In genomic region chr16:87608400-87608985, GRCh38 we compare ENCODE assay signal across 1 cellular context.
TF ChIP-seq lines count a peak whose summit lies in the region.

No MANE protein-coding gene starts in this region.

TF ChIP-seq in HepG2, 621 proteins besides CTCF, POLR2A, EP300 and RAD21 (continued from another document and continues in another):
- TF ChIP-seq, protein P1, sequence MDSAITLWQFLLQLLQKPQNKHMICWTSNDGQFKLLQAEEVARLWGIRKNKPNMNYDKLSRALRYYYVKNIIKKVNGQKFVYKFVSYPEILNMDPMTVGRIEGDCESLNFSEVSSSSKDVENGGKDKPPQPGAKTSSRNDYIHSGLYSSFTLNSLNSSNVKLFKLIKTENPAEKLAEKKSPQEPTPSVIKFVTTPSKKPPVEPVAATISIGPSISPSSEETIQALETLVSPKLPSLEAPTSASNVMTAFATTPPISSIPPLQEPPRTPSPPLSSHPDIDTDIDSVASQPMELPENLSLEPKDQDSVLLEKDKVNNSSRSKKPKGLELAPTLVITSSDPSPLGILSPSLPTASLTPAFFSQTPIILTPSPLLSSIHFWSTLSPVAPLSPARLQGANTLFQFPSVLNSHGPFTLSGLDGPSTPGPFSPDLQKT (CRISPR knock-in tag; IDR thresholded peaks at IDR 0.05; ENCODE audit: borderline replicate concordance), result no peak; the same call in 1 of the 2 replicates
- TF ChIP-seq ZNF562 (CRISPR knock-in tag; IDR thresholded peaks at IDR 0.05; ENCODE audit: borderline replicate concordance), result no peak
- TF ChIP-seq NBN (conservative IDR thresholded peaks at IDR 0.05), result no peak
- TF ChIP-seq ZNF775 (CRISPR knock-in tag; IDR thresholded peaks at IDR 0.05; ENCODE audit: borderline replicate concordance), result no peak
- peak; percentile 72; the same call in 1 of the 2 replicates for TF ChIP-seq ZNF430 (CRISPR knock-in tag; IDR thresholded peaks at IDR 0.05)
- TF ChIP-seq KLF9 (CRISPR knock-in tag; IDR thresholded peaks at IDR 0.05; ENCODE audit: low read depth), result 0 out of 2 replicates have a peak, but pooled peaks have one; percentile 55
- TF ChIP-seq ZBTB7B (CRISPR knock-in tag; IDR thresholded peaks at IDR 0.05), result peak; percentile 45; the same call in 1 of the 2 replicates
- TF ChIP-seq ZBTB20 (CRISPR knock-in tag; IDR thresholded peaks at IDR 0.05; ENCODE audit: borderline replicate concordance, low read depth), result peak; percentile 69; the same call in 1 of the 2 replicates
- TF ChIP-seq TGIF2 (CRISPR knock-in tag; IDR thresholded peaks at IDR 0.05), result peak; percentile 93
- TF ChIP-seq, protein P2, sequence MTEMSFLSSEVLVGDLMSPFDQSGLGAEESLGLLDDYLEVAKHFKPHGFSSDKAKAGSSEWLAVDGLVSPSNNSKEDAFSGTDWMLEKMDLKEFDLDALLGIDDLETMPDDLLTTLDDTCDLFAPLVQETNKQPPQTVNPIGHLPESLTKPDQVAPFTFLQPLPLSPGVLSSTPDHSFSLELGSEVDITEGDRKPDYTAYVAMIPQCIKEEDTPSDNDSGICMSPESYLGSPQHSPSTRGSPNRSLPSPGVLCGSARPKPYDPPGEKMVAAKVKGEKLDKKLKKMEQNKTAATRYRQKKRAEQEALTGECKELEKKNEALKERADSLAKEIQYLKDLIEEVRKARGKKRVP (CRISPR knock-in tag; IDR thresholded peaks at IDR 0.05), result no peak
- TF ChIP-seq SIN3B (IDR thresholded peaks at IDR 0.05; ENCODE audit: low read length), result no peak
- peak; percentile 72 for TF ChIP-seq ZNF343 (CRISPR knock-in tag; IDR thresholded peaks at IDR 0.05)
- peak; percentile 67 for TF ChIP-seq ZNF574 (CRISPR knock-in tag; IDR thresholded peaks at IDR 0.05)
- TF ChIP-seq MATR3 (CRISPR knock-in tag; IDR thresholded peaks at IDR 0.05), result no peak
- TF ChIP-seq SKIL (CRISPR knock-in tag; IDR thresholded peaks at IDR 0.05; ENCODE audit: borderline replicate concordance), result 0 out of 2 replicates have a peak, but pooled peaks have one; percentile 15
- TF ChIP-seq, protein P3, sequence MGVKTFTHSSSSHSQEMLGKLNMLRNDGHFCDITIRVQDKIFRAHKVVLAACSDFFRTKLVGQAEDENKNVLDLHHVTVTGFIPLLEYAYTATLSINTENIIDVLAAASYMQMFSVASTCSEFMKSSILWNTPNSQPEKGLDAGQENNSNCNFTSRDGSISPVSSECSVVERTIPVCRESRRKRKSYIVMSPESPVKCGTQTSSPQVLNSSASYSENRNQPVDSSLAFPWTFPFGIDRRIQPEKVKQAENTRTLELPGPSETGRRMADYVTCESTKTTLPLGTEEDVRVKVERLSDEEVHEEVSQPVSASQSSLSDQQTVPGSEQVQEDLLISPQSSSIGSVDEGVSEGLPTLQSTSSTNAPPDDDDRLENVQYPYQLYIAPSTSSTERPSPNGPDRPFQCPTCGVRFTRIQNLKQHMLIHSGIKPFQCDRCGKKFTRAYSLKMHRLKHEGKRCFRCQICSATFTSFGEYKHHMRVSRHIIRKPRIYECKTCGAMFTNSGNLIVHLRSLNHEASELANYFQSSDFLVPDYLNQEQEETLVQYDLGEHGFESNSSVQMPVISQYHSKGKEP (CRISPR knock-in tag; IDR thresholded peaks at IDR 0.05), result peak; percentile 96; the same call in 1 of the 2 replicates
- 0 out of 2 replicates have a peak, but pooled peaks have one; percentile 36 for TF ChIP-seq TAF1 (CRISPR knock-in tag; IDR thresholded peaks at IDR 0.05)
- no peak for TF ChIP-seq PRDM15 (CRISPR knock-in tag; IDR thresholded peaks at IDR 0.05)
- 0 out of 2 replicates have a peak, but pooled peaks have one; percentile 52 for TF ChIP-seq EEA1 (CRISPR knock-in tag; IDR thresholded peaks at IDR 0.05; ENCODE audit: borderline replicate concordance)
- TF ChIP-seq GLI4 (CRISPR knock-in tag; IDR thresholded peaks at IDR 0.05; ENCODE audit: borderline replicate concordance), result 0 out of 2 replicates have a peak, but pooled peaks have one; percentile 49
- TF ChIP-seq TOPORS (CRISPR knock-in tag; IDR thresholded peaks at IDR 0.05), result no peak; the same call in 1 of the 2 replicates
- TF ChIP-seq PAX8 (CRISPR knock-in tag; IDR thresholded peaks at IDR 0.05; ENCODE audit: borderline replicate concordance), result peak; percentile 95; the same call in 1 of the 2 replicates
- TF ChIP-seq GPN1 (CRISPR knock-in tag; IDR thresholded peaks at IDR 0.05; ENCODE audit: borderline replicate concordance), result 0 out of 2 replicates have a peak, but pooled peaks have one; percentile 85
- TF ChIP-seq GFI1 (CRISPR knock-in tag; IDR thresholded peaks at IDR 0.05; ENCODE audit: borderline replicate concordance), result peak; percentile 42; the same call in 1 of the 2 replicates
- no peak for TF ChIP-seq DR1 (CRISPR knock-in tag; IDR thresholded peaks at IDR 0.05)
- TF ChIP-seq ZIK1 (CRISPR knock-in tag; IDR thresholded peaks at IDR 0.05; ENCODE audit: borderline replicate concordance, low read depth), result peak; percentile 63; the same call in 1 of the 2 replicates
- no peak for TF ChIP-seq ZZZ3 (CRISPR knock-in tag; IDR thresholded peaks at IDR 0.05; ENCODE audit: borderline replicate concordance)
- TF ChIP-seq ZMYM2 (CRISPR knock-in tag; IDR thresholded peaks at IDR 0.05), result no peak
- peak; percentile 57 for TF ChIP-seq CBX5 (CRISPR knock-in tag; IDR thresholded peaks at IDR 0.05; ENCODE audit: borderline replicate concordance)
- no peak for TF ChIP-seq TBX3 (IDR thresholded peaks at IDR 0.05; ENCODE audit: borderline replicate concordance)
- no peak for TF ChIP-seq MTF2 (CRISPR knock-in tag; IDR thresholded peaks at IDR 0.05; ENCODE audit: borderline replicate concordance)
- TF ChIP-seq ATF1 (CRISPR knock-in tag; IDR thresholded peaks at IDR 0.05), result no peak
- no peak for TF ChIP-seq SCMH1 (CRISPR knock-in tag; IDR thresholded peaks at IDR 0.05; ENCODE audit: borderline replicate concordance)
- TF ChIP-seq ZBTB49 (CRISPR knock-in tag; IDR thresholded peaks at IDR 0.05; ENCODE audit: borderline replicate concordance), result peak; percentile 94
- TF ChIP-seq SMAD3 (CRISPR knock-in tag; IDR thresholded peaks at IDR 0.05), result peak; percentile 89
- TF ChIP-seq ZNF816 (CRISPR knock-in tag; IDR thresholded peaks at IDR 0.05; ENCODE audit: borderline replicate concordance), result no peak
- no peak for TF ChIP-seq MAZ (IDR thresholded peaks at IDR 0.05; ENCODE audit: borderline replicate concordance, low read depth, low read length)
- TF ChIP-seq MAZ (CRISPR knock-in tag; IDR thresholded peaks at IDR 0.05; ENCODE audit: low read depth), result no peak
- 0 out of 2 replicates have a peak, but pooled peaks have one; percentile 68 for TF ChIP-seq ZNF296 (CRISPR knock-in tag; conservative IDR thresholded peaks at IDR 0.05)
- TF ChIP-seq ZNF18 (CRISPR knock-in tag; IDR thresholded peaks at IDR 0.05; ENCODE audit: insufficient replicate concordance), result no peak
- TF ChIP-seq HIVEP1 (CRISPR knock-in tag; IDR thresholded peaks at IDR 0.05), result no peak
- peak; percentile 90 for TF ChIP-seq DNMT3B (CRISPR knock-in tag; conservative IDR thresholded peaks at IDR 0.05)
- TF ChIP-seq, protein P4, sequence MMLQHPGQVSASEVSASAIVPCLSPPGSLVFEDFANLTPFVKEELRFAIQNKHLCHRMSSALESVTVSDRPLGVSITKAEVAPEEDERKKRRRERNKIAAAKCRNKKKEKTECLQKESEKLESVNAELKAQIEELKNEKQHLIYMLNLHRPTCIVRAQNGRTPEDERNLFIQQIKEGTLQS (CRISPR knock-in tag; IDR thresholded peaks at IDR 0.05), result peak; percentile 58; the same call in 1 of the 2 replicates
